In genomic region chr11:131908316-131908715, GRCh38 we compare ENCODE assay signal across 20 cellular contexts.
"Had no signal": no experiment of that assay in that cellular context is flagged by ENCODE, and none has a peak within 500 bp of the region (broad histone marks: within the 10 kb centered on the region; RNA-seq: fewer than 3 reads in every experiment).

No MANE protein-coding gene starts in this region.

- H3K4me1 ChIP-seq: gastrocnemius medialis had no signal

- H3K27ac Mint-ChIP-seq: mesothelial cell of epicardium, natural killer cell had no signal

- H3K27ac ChIP-seq: esophagus muscularis mucosa, gastrocnemius medialis, heart right ventricle, sigmoid colon, skin epidermis, stomach, thoracic aorta, transverse colon had no signal

- H3K36me3 ChIP-seq: esophagus muscularis mucosa, gastrocnemius medialis, heart right ventricle, right atrium auricular region, sigmoid colon, stomach, thoracic aorta, transverse colon had no signal

- H3K4me3 Mint-ChIP-seq: mesothelial cell of epicardium, natural killer cell had no signal

- H3K4me1 Mint-ChIP-seq: natural killer cell had no signal

- DNase-seq: cortex of kidney; dorsolateral prefrontal cortex; effector CD8-positive, alpha-beta T cell; gastrocnemius medialis; heart right ventricle; hypothalamus; natural killer cell; sigmoid colon; stimulated activated CD4-positive, alpha-beta T cell treated with anti-CD3 and anti-CD28 coated beads, Interleukin-2, amount 100 ng/mL, for 24 hours; stimulated activated CD4-positive, alpha-beta T cell treated with anti-CD3 and anti-CD28 coated beads, Interleukin-4, amount 100 ng/mL, for 4 hours; stimulated activated naive CD4-positive, alpha-beta T cell; stomach; substantia nigra; transverse colon had no signal

- H3K9me3 ChIP-seq: esophagus muscularis mucosa, gastrocnemius medialis, heart right ventricle, right atrium auricular region, sigmoid colon, stomach, thoracic aorta, transverse colon had no signal

- H3K9me3 Mint-ChIP-seq: mesothelial cell of epicardium, natural killer cell had no signal

- ATAC-seq: gastrocnemius medialis, heart right ventricle, left lobe of liver, natural killer cell had no signal

- H3K36me3 Mint-ChIP-seq: mesothelial cell of epicardium, natural killer cell had no signal

- H3K27me3 ChIP-seq: right atrium auricular region had no signal

- H3K4me3 ChIP-seq: dorsolateral prefrontal cortex, esophagus muscularis mucosa, gastrocnemius medialis, heart right ventricle, right atrium auricular region, sigmoid colon, skin epidermis, stomach, thoracic aorta, transverse colon had no signal
